Comparison of ENCODE assay signal across 13 cellular contexts in the genomic region with DNA sequence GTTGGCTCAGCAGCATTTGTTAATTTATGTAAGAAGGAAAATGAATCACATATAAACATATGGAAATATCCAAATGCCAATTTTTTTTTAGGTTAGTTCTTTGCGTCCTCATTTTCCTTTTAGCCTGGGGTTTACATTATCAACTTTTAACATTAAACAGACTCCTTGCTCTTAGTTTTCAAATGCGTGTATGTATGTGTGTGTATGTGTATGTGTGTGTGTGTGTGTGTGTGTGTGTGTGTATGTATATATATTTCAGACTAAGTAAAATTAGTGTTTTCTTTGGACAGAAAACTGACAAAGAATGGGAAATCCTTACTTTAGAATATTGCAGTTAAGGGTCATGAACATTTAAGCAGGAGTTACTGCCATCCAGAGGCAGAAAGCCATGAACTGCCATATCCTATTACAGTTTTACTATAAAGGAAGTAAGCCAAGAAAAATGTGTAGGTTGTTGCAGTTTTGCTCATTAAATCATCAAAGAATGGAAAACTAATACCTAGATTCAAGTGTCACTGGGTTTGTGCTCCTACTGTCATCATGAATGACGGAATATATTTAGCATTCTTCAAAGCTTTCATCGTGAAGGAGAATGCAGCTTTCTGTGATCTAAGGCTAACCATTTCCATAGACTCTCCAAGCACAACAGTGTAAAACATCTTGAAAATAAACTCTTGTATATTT.
DNase-seq lines count a peak whose midpoint lies in the region; ATAC-seq and TF ChIP-seq lines count a peak whose summit lies in the region.
"Had no signal": no experiment of that assay in that cellular context is flagged by ENCODE, and none has a peak within 500 bp of the region (broad histone marks: within the 10 kb centered on the region; RNA-seq: fewer than 3 reads in every experiment).

No MANE protein-coding gene starts in this region.

- no peak overlapping the region for H2AFZ ChIP-seq in mammary epithelial cell (ENCODE audit: low read depth, low read length)

- H3K9me3 ChIP-seq in mammary epithelial cell (replicated peaks; ENCODE audit: insufficient read depth, low read length), result no peaks in the 10 kb centered on the region

- peak; percentile 11 for DNase-seq in MCF 10A (ENCODE audit: unreplicated experiment)
- DNase-seq in mammary epithelial cell, result no peak
- DNase-seq in fibroblast of the aortic adventitia (ENCODE audit: low read depth), result peak; percentile 70
- peak; percentile 25 for DNase-seq in superior temporal gyrus (ENCODE audit: extremely low spot score)
- DNase-seq in stimulated activated CD4-positive, alpha-beta T cell treated with anti-CD3 and anti-CD28 coated beads, Interleukin-1b, Interleukin-23, amount 100 ng/mL, for 48 hours, result no peak
- no peak for DNase-seq in NCI-H526 treated with DMSO at 0.1 percent for 48 hours (lab: John Stamatoyannopoulos, UW)
- DNase-seq in activated T-cell treated with anti-CD3 and anti-CD28 coated beads, Interleukin-2, amount 50 U/mL, for 48 hours, result no peak
- DNase-seq: activated T-cell treated with anti-CD3 and anti-CD28 coated beads, Interleukin-2, amount 50 U/mL, for 4 hours; central memory CD4-positive, alpha-beta T cell; glutamatergic neuron; NCI-H774 had no signal

- H3K4me3 ChIP-seq in mammary epithelial cell (replicated peaks in 1 of 3; ENCODE audit: insufficient read depth in 1 of 3, low read depth in 2 of 3, low read length in 3 of 3) (no peak overlapping the region), fibroblast of the aortic adventitia (ENCODE audit: low read depth, low read length) (no peak overlapping the region)
- H3K4me3 ChIP-seq: K562 had no signal

- H3K4me3 Mint-ChIP-seq in MCF 10A (ENCODE audit: unreplicated experiment), result no peak overlapping the region
- H3K4me3 Mint-ChIP-seq: activated T-cell treated with anti-CD3 and anti-CD28 coated beads, Interleukin-2, amount 50 U/mL, for 4 hours had no signal

- no peaks in the 10 kb centered on the region for H4K20me1 ChIP-seq in mammary epithelial cell (ENCODE audit: insufficient read depth, low read length)

- H3K36me3 Mint-ChIP-seq in MCF 10A (ENCODE audit: insufficient read depth, unreplicated experiment), result no peaks in the 10 kb centered on the region

- no peak overlapping the region for H3K4me2 ChIP-seq in mammary epithelial cell (ENCODE audit: insufficient read depth, low read depth, low read length)

- H3K79me2 ChIP-seq in mammary epithelial cell (ENCODE audit: insufficient read depth, low read length), result no peaks in the 10 kb centered on the region

- no peak overlapping the region for H3K27ac ChIP-seq in mammary epithelial cell (ENCODE audit: insufficient read depth, low read depth, low read length)

- H3K9me3 Mint-ChIP-seq in MCF 10A (ENCODE audit: unreplicated experiment), result peaks cover 7% of the 10 kb centered on the region

- CTCF ChIA-PET in MCF 10A (lab: Yijun Ruan, JAX) (interaction anchor here (0.5 to 1.7 kb wide), 18 partner anchors 8 to 1465 kb away, joined by 3 to 6 read pairs (median 3); no protein-coding TSS in a partner anchor), mammary epithelial cell (lab: Charles Lee; ENCODE audit: low non-redundant PET) (no interaction called here)

- no peaks in the 10 kb centered on the region for H3K4me1 Mint-ChIP-seq in MCF 10A (ENCODE audit: insufficient read depth, unreplicated experiment)

- no peaks in the 10 kb centered on the region for H3K36me3 ChIP-seq in mammary epithelial cell (ENCODE audit: insufficient read depth, low read length)

- H3K4me1 ChIP-seq in mammary epithelial cell (ENCODE audit: insufficient read depth, low read length), result no peaks in the 10 kb centered on the region

- no peak overlapping the region for H3K9ac ChIP-seq in mammary epithelial cell (ENCODE audit: insufficient read depth, low read length)

- BruUV-seq in MCF 10A (replicated peaks; lab: Mats Ljungman, UMichigan), result no TSS peak
- BruUV-seq in mammary epithelial cell (replicated peaks; lab: Mats Ljungman, UMichigan), result no TSS peak

- H3K27ac Mint-ChIP-seq in MCF 10A (ENCODE audit: low read depth, unreplicated experiment), result no peak overlapping the region

- dilution Hi-C loops in mammary epithelial cell (cut with HindIII; ENCODE audit: low sequenced_read_pairs), result no loop called here

- H3K27me3 ChIP-seq in mammary epithelial cell (ENCODE audit: insufficient read depth, low read length), result peaks cover 6% of the 10 kb centered on the region

- intact Hi-C loops in MCF 10A (cut with micrococcal nuclease) (loop anchor here (5.0 kb wide), 3 partner anchors 88 to 613 kb away; no protein-coding TSS in a partner anchor), mammary epithelial cell (cut with micrococcal nuclease) (no loop called here)

- ATAC-seq in SK-N-SH treated with all-trans-retinoic acid at 6 μM for 48 hours, result peak; percentile 88
- ATAC-seq: K562 had no signal

- POLR2A ChIA-PET in MCF 10A (lab: Yijun Ruan, JAX), result interaction anchor here (1.0 kb wide), 1 partner anchor 42 kb away, joined by 3 read pairs; no protein-coding TSS in a partner anchor

- TF ChIP-seq CTCF in MCF 10A (IDR thresholded peaks at IDR 0.05; ENCODE audit: unreplicated experiment), result no peak
- TF ChIP-seq CTCF in mammary epithelial cell (conservative IDR thresholded peaks at IDR 0.05 in 1 of 2, IDR thresholded peaks at IDR 0.05 in 1 of 2; ENCODE audit: extremely low read depth in 1 of 2, insufficient read depth in 1 of 2, low read depth in 1 of 2, low read length in 2 of 2), result no peak
- TF ChIP-seq CTCF in fibroblast of the aortic adventitia (IDR thresholded peaks at IDR 0.05; ENCODE audit: insufficient read depth, low read length), result peak; percentile 53

- in situ Hi-C loops in mammary epithelial cell (cut with MboI; ENCODE audit: low sequenced_read_pairs in 2 of 2), result no loop called here

- H3K27me3 Mint-ChIP-seq in MCF 10A (ENCODE audit: insufficient read depth, unreplicated experiment), result no peaks in the 10 kb centered on the region

- WGBS in mammary epithelial cell (ENCODE audit: low coverage, missing lambda C conversion rate), result 58% methylated on average over 4 of the region's 4 CpGs

TF ChIP-seq in SK-N-SH treated with all-trans-retinoic acid at 6 μM for 48 hours, 23 proteins besides CTCF, POLR2A, EP300 and RAD21 (continues in another document):
- TF ChIP-seq ZFP3 (CRISPR knock-in tag; IDR thresholded peaks at IDR 0.05) (no peak), ISL1 (CRISPR knock-in tag; IDR thresholded peaks at IDR 0.05) (no peak), RARB (CRISPR knock-in tag; IDR thresholded peaks at IDR 0.05) (no peak), ZNF8 (CRISPR knock-in tag; IDR thresholded peaks at IDR 0.05) (no peak), ARNTL (CRISPR knock-in tag; IDR thresholded peaks at IDR 0.05; ENCODE audit: borderline replicate concordance, low read depth) (no peak), ZFP30 (CRISPR knock-in tag; IDR thresholded peaks at IDR 0.05) (no peak), ZC3H10 (CRISPR knock-in tag; IDR thresholded peaks at IDR 0.05) (no peak), ESRRG (CRISPR knock-in tag; IDR thresholded peaks at IDR 0.05) (no peak)
- TF ChIP-seq, protein P1, sequence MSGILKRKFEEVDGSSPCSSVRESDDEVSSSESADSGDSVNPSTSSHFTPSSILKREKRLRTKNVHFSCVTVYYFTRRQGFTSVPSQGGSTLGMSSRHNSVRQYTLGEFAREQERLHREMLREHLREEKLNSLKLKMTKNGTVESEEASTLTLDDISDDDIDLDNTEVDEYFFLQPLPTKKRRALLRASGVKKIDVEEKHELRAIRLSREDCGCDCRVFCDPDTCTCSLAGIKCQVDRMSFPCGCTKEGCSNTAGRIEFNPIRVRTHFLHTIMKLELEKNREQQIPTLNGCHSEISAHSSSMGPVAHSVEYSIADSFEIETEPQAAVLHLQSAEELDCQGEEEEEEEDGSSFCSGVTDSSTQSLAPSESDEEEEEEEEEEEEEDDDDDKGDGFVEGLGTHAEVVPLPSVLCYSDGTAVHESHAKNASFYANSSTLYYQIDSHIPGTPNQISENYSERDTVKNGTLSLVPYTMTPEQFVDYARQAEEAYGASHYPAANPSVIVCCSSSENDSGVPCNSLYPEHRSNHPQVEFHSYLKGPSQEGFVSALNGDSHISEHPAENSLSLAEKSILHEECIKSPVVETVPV (CRISPR knock-in tag; IDR thresholded peaks at IDR 0.05), result no peak
- TF ChIP-seq, protein P2, sequence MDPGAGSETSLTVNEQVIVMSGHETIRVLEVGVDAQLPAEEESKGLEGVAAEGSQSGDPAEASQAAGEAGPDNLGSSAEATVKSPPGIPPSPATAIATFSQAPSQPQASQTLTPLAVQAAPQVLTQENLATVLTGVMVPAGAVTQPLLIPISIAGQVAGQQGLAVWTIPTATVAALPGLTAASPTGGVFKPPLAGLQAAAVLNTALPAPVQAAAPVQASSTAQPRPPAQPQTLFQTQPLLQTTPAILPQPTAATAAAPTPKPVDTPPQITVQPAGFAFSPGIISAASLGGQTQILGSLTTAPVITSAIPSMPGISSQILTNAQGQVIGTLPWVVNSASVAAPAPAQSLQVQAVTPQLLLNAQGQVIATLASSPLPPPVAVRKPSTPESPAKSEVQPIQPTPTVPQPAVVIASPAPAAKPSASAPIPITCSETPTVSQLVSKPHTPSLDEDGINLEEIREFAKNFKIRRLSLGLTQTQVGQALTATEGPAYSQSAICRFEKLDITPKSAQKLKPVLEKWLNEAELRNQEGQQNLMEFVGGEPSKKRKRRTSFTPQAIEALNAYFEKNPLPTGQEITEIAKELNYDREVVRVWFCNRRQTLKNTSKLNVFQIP (CRISPR knock-in tag; IDR thresholded peaks at IDR 0.05; ENCODE audit: borderline replicate concordance, low read depth), result no peak
- TF ChIP-seq, protein P3, sequence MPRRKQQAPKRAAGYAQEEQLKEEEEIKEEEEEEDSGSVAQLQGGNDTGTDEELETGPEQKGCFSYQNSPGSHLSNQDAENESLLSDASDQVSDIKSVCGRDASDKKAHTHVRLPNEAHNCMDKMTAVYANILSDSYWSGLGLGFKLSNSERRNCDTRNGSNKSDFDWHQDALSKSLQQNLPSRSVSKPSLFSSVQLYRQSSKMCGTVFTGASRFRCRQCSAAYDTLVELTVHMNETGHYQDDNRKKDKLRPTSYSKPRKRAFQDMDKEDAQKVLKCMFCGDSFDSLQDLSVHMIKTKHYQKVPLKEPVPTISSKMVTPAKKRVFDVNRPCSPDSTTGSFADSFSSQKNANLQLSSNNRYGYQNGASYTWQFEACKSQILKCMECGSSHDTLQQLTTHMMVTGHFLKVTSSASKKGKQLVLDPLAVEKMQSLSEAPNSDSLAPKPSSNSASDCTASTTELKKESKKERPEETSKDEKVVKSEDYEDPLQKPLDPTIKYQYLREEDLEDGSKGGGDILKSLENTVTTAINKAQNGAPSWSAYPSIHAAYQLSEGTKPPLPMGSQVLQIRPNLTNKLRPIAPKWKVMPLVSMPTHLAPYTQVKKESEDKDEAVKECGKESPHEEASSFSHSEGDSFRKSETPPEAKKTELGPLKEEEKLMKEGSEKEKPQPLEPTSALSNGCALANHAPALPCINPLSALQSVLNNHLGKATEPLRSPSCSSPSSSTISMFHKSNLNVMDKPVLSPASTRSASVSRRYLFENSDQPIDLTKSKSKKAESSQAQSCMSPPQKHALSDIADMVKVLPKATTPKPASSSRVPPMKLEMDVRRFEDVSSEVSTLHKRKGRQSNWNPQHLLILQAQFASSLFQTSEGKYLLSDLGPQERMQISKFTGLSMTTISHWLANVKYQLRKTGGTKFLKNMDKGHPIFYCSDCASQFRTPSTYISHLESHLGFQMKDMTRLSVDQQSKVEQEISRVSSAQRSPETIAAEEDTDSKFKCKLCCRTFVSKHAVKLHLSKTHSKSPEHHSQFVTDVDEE (CRISPR knock-in tag; IDR thresholded peaks at IDR 0.05), result no peak

Comparison
In these comparisons a context has a peak if more than half of its experiments do, and no peak if none do; other contexts are left out.
1. DNase-seq: peak in MCF 10A (single experiment), fibroblast of the aortic adventitia (single experiment) and superior temporal gyrus (single experiment); none in mammary epithelial cell (single experiment), stimulated activated CD4-positive, alpha-beta T cell treated with anti-CD3 and anti-CD28 coated beads, Interleukin-1b, Interleukin-23, amount 100 ng/mL, for 48 hours (single experiment), NCI-H526 treated with DMSO at 0.1 percent for 48 hours (single experiment) and activated T-cell treated with anti-CD3 and anti-CD28 coated beads, Interleukin-2, amount 50 U/mL, for 48 hours (0 of 2).